In the genomic region with DNA sequence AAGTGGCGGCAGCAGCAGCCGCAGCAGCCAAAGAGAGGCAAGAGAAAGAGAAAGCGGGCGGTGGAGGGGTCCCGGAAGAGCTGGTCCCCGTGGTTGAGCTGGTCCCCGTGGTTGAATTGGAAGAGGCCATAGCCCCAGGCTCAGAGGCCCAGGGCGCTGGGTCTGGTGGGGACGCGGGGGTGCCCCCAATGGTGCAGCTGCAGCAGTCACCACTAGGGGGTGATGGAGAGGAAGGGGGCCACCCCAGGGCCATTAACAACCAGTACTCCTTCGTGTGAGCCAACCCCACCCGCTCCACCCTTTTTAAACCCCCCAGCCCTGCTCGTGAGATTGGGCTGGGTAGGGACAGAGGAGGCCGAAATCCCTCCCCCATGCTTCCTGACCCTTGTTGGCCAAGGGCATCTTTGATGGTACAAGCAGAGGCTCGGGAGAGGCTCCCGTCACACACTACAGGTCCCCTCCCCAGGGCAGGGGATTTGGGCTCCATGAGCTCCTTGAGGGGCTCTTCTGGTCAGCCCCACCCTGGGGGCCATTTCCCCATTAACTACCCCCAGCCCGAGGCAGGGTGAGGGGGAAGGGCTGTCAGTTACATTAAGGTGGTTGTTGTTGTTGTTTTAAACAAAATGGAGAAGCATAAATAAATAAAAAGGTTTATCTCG, we compare ENCODE assay signal across 8 cellular contexts. TPM values are rescaled to one million over a fixed set of nuclear protein-coding genes. Genes with fewer than 3 reads are reported as not detected.
DNase-seq lines count a peak whose midpoint lies in the region; ATAC-seq and TF ChIP-seq lines count a peak whose summit lies in the region.

No MANE protein-coding gene starts in this region.

- no peaks in the 10 kb centered on the region for H4K20me1 ChIP-seq in hepatocyte (ENCODE audit: insufficient read depth, poor library complexity, severe bottlenecking)

- ATAC-seq in GM19455 (IDR thresholded peaks at IDR 0.05; ENCODE audit: unreplicated experiment) = no peak
- no peak for ATAC-seq in HG03521 (IDR thresholded peaks at IDR 0.05; ENCODE audit: unreplicated experiment)

- H3K79me2 ChIP-seq in hepatocyte = no peaks in the 10 kb centered on the region

- intact Hi-C loops in thyroid gland (cut with DNase I) = no loop called here

- DNase-seq in GM03348 (ENCODE audit: low spot score) (peak; percentile 76), OCI-M1 (lab: John Stamatoyannopoulos, UW) (peak; percentile 42), hepatocyte (ENCODE audit: low spot score) (no peak), thyroid gland (no peak)
- peak; percentile 85 for DNase-seq in activated effector memory CD4-positive, alpha-beta T cell treated with anti-CD3 and anti-CD28 coated beads, Interleukin-2, amount 50 U/mL, for 16 hours
- peak; percentile 26 for DNase-seq in stimulated activated CD8-positive, alpha-beta memory T cell treated with anti-CD3 and anti-CD28 coated beads, Interleukin-15, amount 100 ng/mL, for 1 hour (ENCODE audit: low read depth)

- no peak overlapping the region for H2AFZ ChIP-seq in hepatocyte

- no peaks in the 10 kb centered on the region for H3K4me1 ChIP-seq in hepatocyte (ENCODE audit: insufficient read depth)
- no peaks in the 10 kb centered on the region for H3K4me1 ChIP-seq in thyroid gland

- H3K36me3 ChIP-seq in hepatocyte (replicated peaks; ENCODE audit: insufficient read depth, low read depth) = no peaks in the 10 kb centered on the region
- peaks cover 33 to 42% of the 10 kb centered on the region in 2 donors for H3K36me3 ChIP-seq in thyroid gland

- H3K27me3 ChIP-seq in hepatocyte (no peaks in the 10 kb centered on the region), thyroid gland (no peaks in the 10 kb centered on the region)

- 97% methylated on average over 16 of the region's 18 CpGs for WGBS in hepatocyte (ENCODE audit: low lambda C conversion rate, missing lambda C conversion rate)
- WGBS in thyroid gland, 2 donors = 87 to 91% methylated on average over 17 of the region's 18 CpGs

- no peaks in the 10 kb centered on the region for H3K9me2 ChIP-seq in hepatocyte (replicated peaks; ENCODE audit: insufficient read depth)

- no peak overlapping the region for H3K4me3 ChIP-seq in hepatocyte
- no peak overlapping the region for H3K4me3 ChIP-seq in thyroid gland (replicated peaks in 1 of 3)

- no peak overlapping the region for H3K4me2 ChIP-seq in hepatocyte

- H3K9me3 ChIP-seq in hepatocyte (ENCODE audit: low read depth) (no peaks in the 10 kb centered on the region), thyroid gland (no peaks in the 10 kb centered on the region)

- H3K27ac ChIP-seq in hepatocyte = no peak overlapping the region
- H3K27ac ChIP-seq in thyroid gland = no peak overlapping the region

- TF ChIP-seq POLR2A in thyroid gland (IDR thresholded peaks at IDR 0.05) = no peak

- TF ChIP-seq CTCF in hepatocyte (IDR thresholded peaks at IDR 0.05; ENCODE audit: poor library complexity) (peak; percentile 36), thyroid gland (IDR thresholded peaks at IDR 0.05) (peak in 3 of 6 experiments; percentile 19 to 49 (median 32))

RNA-seq across cellular contexts. Expression of a gene that starts 4.6 kb away (rescaled TPM):
- 0.13 and 0.72 TPM in 2 replicates for total RNA-seq in hepatocyte
- polyA plus RNA-seq in hepatocyte = 0.49 and 2.3 TPM in 2 replicates
- total RNA-seq in thyroid gland = 1 to 10 TPM in 2 of 4 donors, under 1 TPM in 1, not detected in 1; 0.27 to 2.7 (median 2.3) TPM

RNA-seq across cellular contexts. Expression of a gene that starts 10.0 kb away (rescaled TPM):
- total RNA-seq in hepatocyte (15.1 and 22.6 TPM in 2 replicates), thyroid gland (10 to 100 TPM; 34.4 to 60.6 (median 38.8) TPM)
- 25.9 and 29.2 TPM in 2 replicates for polyA plus RNA-seq in hepatocyte

RNA-seq across cellular contexts. Expression of a gene that starts 27.5 kb away (rescaled TPM):
- total RNA-seq in hepatocyte (106 and 107 TPM in 2 replicates), thyroid gland (100 to 1,000 TPM in 3 of 4 donors, 10 to 100 TPM in 1; 95.7 to 172 (median 126) TPM)
- polyA plus RNA-seq in hepatocyte = 214 and 244 TPM in 2 replicates

RNA-seq across cellular contexts. Expression of a gene that starts 50.9 kb away (rescaled TPM):
- 29.3 and 50.4 TPM in 2 replicates for total RNA-seq in hepatocyte
- 124 and 128 TPM in 2 replicates for polyA plus RNA-seq in hepatocyte
- 10 to 100 TPM; 49.3 to 78.7 (median 62.0) TPM for total RNA-seq in thyroid gland

RNA-seq across cellular contexts. Expression of a gene that starts 51.4 kb away (rescaled TPM):
- total RNA-seq in hepatocyte = 27.5 and 37.2 TPM in 2 replicates
- 25.9 and 30.3 TPM in 2 replicates for polyA plus RNA-seq in hepatocyte
- total RNA-seq in thyroid gland = 10 to 100 TPM; 36.7 to 55.8 (median 41.2) TPM

Comparison
In these comparisons a context has a peak if more than half of its experiments do, and no peak if none do; other contexts are left out.
1. DNase-seq: peak in GM03348 (single experiment), OCI-M1 (single experiment), activated effector memory CD4-positive, alpha-beta T cell treated with anti-CD3 and anti-CD28 coated beads, Interleukin-2, amount 50 U/mL, for 16 hours (single experiment) and stimulated activated CD8-positive, alpha-beta memory T cell treated with anti-CD3 and anti-CD28 coated beads, Interleukin-15, amount 100 ng/mL, for 1 hour (single experiment); none in hepatocyte (single experiment) and thyroid gland (0 of 2).